Comparison of ENCODE assay signal across 1 cellular context in the genomic region with DNA sequence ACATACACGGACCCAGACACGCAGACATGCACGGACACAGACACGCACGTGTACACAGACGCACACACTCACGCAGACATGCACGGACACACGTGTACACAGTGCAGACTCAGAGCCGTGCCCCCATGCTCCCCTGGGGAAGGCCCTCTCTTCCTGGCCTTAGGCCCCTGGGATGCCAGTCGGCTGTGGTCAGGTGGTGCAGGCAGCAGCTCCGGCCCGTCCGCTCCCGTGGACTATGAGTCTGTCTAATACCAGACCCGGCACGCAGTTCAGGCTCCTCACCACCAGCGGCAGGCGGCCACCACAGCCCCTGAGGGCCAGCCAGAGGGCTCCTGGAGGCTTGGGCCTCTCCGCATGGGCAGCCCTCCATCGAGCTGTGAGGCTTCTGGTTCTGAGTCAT.
TF ChIP-seq lines count a peak whose summit lies in the region.

No MANE protein-coding gene starts in this region.

TF ChIP-seq in HepG2, 621 proteins besides CTCF, POLR2A, EP300 and RAD21:
- TF ChIP-seq PAWR (CRISPR knock-in tag; IDR thresholded peaks at IDR 0.05; ENCODE audit: borderline replicate concordance), result no peak
- no peak for TF ChIP-seq MTF1 (CRISPR knock-in tag; IDR thresholded peaks at IDR 0.05)
